Comparison of ENCODE assay signal across 2 cellular contexts in genomic region chr22:36417281-36417686, GRCh38.
A peak's percentile ranks its signal among the peaks of the same experiment; 100 is the strongest.
TF ChIP-seq lines count a peak whose summit lies in the region.

No MANE protein-coding gene starts in this region.

TF ChIP-seq in GM12878, 131 proteins besides CTCF, POLR2A, EP300 and RAD21 (continued from another document and continues in another):
- TF ChIP-seq ZBTB40 (IDR thresholded peaks at IDR 0.05; ENCODE audit: borderline replicate concordance) = no peak
- no peak for TF ChIP-seq PRDM15 (CRISPR knock-in tag; IDR thresholded peaks at IDR 0.05)
- TF ChIP-seq ESRRA (IDR thresholded peaks at IDR 0.05; ENCODE audit: low read length) = no peak
- TF ChIP-seq KDM1A (IDR thresholded peaks at IDR 0.05; ENCODE audit: borderline replicate concordance) = no peak
- TF ChIP-seq IKZF1 (conservative IDR thresholded peaks at IDR 0.05) = 0 out of 2 replicates have a peak, but pooled peaks have one; percentile 18
- no peak for TF ChIP-seq CHD4 (IDR thresholded peaks at IDR 0.05)
- TF ChIP-seq YY1 (IDR thresholded peaks at IDR 0.05; ENCODE audit: low read depth, low read length) = no peak
- TF ChIP-seq RBBP5 (conservative IDR thresholded peaks at IDR 0.05) = no peak
- TF ChIP-seq RELA (IDR thresholded peaks at IDR 0.05; ENCODE audit: borderline replicate concordance, partially characterized antibody) = no peak
- no peak for TF ChIP-seq EZH2 (IDR thresholded peaks at IDR 0.05; ENCODE audit: borderline replicate concordance, control insufficient read depth, low read depth, low read length)
- no peak for TF ChIP-seq ZBTB4 (CRISPR knock-in tag; IDR thresholded peaks at IDR 0.05)
- TF ChIP-seq TBL1XR1 (IDR thresholded peaks at IDR 0.05; ENCODE audit: low read depth, low read length) = no peak
- TF ChIP-seq SMAD5 (IDR thresholded peaks at IDR 0.05; ENCODE audit: low read depth) = no peak
- peak; percentile 71 for TF ChIP-seq RUNX3 (IDR thresholded peaks at IDR 0.05; ENCODE audit: low read length)
- TF ChIP-seq NRF1 (conservative IDR thresholded peaks at IDR 0.05; ENCODE audit: low read depth, low read length) = no peak
- no peak for TF ChIP-seq BCL11A (IDR thresholded peaks at IDR 0.05; ENCODE audit: low read depth, low read length)

TF ChIP-seq in WTC11, 78 proteins besides CTCF, POLR2A, EP300 and RAD21:
- no peak for TF ChIP-seq MAX (CRISPR knock-in tag; IDR thresholded peaks at IDR 0.05)
- no peak for TF ChIP-seq ZNF425 (CRISPR knock-in tag; conservative IDR thresholded peaks at IDR 0.05)
- TF ChIP-seq NR3C1 (CRISPR knock-in tag; conservative IDR thresholded peaks at IDR 0.05; ENCODE audit: low read depth) = no peak
- no peak for TF ChIP-seq ZNF232 (CRISPR knock-in tag; IDR thresholded peaks at IDR 0.05)
- no peak for TF ChIP-seq MYBL2 (CRISPR knock-in tag; IDR thresholded peaks at IDR 0.05)
